ENCODE assay signal across 9 cellular contexts in genomic region chr3:141000027-141000663, GRCh38. TPM values are rescaled to one million over a fixed set of nuclear protein-coding genes. Genes with fewer than 3 reads are reported as not detected.
DNase-seq lines count a peak whose midpoint lies in the region; ATAC-seq and TF ChIP-seq lines count a peak whose summit lies in the region.
"Had no signal": no experiment of that assay in that cellular context is flagged by ENCODE, and none has a peak within 500 bp of the region (broad histone marks: within the 10 kb centered on the region; RNA-seq: fewer than 3 reads in every experiment).

No MANE protein-coding gene starts in this region.

- no peak overlapping the region for H3K27ac ChIP-seq in brain microvascular endothelial cell

- H3K9ac ChIP-seq in Loucy (ENCODE audit: low read depth, low read length, poor library complexity, severe bottlenecking), result no peak overlapping the region

- intact Hi-C loops in Calu3 (cut with micrococcal nuclease; ENCODE audit: unreplicated experiment), result loop anchor here (1.0 to 2.0 kb wide), 3 partner anchors 105 to 279 kb away; no protein-coding TSS in a partner anchor

- no peaks in the 10 kb centered on the region for H3K9me3 ChIP-seq in Loucy (ENCODE audit: insufficient read depth, low read depth, low read length)

- no peak overlapping the region for H3K4me3 Mint-ChIP-seq in Calu3 (ENCODE audit: low read depth, unreplicated experiment)

- no peaks in the 10 kb centered on the region for H3K4me1 ChIP-seq in Loucy (ENCODE audit: insufficient read depth, low read length, poor library complexity, severe bottlenecking)

- no TSS peak for BruUV-seq in Calu3 (replicated peaks; lab: Mats Ljungman, UMichigan)

- ATAC-seq in GM21515 (IDR thresholded peaks at IDR 0.05; ENCODE audit: unreplicated experiment), result peak; percentile 74
- peak; percentile 98 for ATAC-seq in SK-N-SH treated with all-trans-retinoic acid at 6 μM for 48 hours

- CTCF ChIA-PET in Calu3 (lab: Charles Lee), result interaction anchor here (0.8 to 2.3 kb wide), 11 partner anchors 10 to 232 kb away, joined by 3 to 15 read pairs (median 3); partner anchors contain the start of gene PXYLP1

- H2AFZ ChIP-seq in Loucy (ENCODE audit: low read length), result peak overlapping the region; percentile 66

- no peaks in the 10 kb centered on the region for H3K36me3 Mint-ChIP-seq in Calu3 (ENCODE audit: insufficient read depth, unreplicated experiment)

- H3K4me1 Mint-ChIP-seq in Calu3 (ENCODE audit: low read depth, unreplicated experiment), result peaks cover 8% of the 10 kb centered on the region

- no peaks in the 10 kb centered on the region for H3K9me2 ChIP-seq in Loucy (replicated peaks; ENCODE audit: low read depth, low read length)

- no peak overlapping the region for H3K4me2 ChIP-seq in Loucy (ENCODE audit: low read depth, low read length, poor library complexity, severe bottlenecking)

- H3K27me3 ChIP-seq in Loucy (ENCODE audit: insufficient read depth, low read length, poor library complexity, severe bottlenecking) (no peaks in the 10 kb centered on the region), brain microvascular endothelial cell (replicated peaks) (no peaks in the 10 kb centered on the region)

- H3K27ac Mint-ChIP-seq in Calu3 (ENCODE audit: unreplicated experiment), result no peak overlapping the region

- TF ChIP-seq CTCF in Calu3 (IDR thresholded peaks at IDR 0.05; ENCODE audit: unreplicated experiment) (peak; percentile 67), Loucy (conservative IDR thresholded peaks at IDR 0.05; ENCODE audit: low read length) (peak; percentile 88), brain microvascular endothelial cell (IDR thresholded peaks at IDR 0.05; ENCODE audit: low read depth, low read length, missing control alignments) (peak; percentile 88)

- no peaks in the 10 kb centered on the region for H3K79me2 ChIP-seq in Loucy (ENCODE audit: insufficient read depth, low read length)

- H3F3A ChIP-seq in Loucy (ENCODE audit: low read depth), result no peaks in the 10 kb centered on the region

- no peaks in the 10 kb centered on the region for H3K9me3 Mint-ChIP-seq in Calu3 (ENCODE audit: low read depth, unreplicated experiment)

- peak; percentile 81 for DNase-seq in Calu3
- DNase-seq in brain microvascular endothelial cell, result peak; percentile 62
- peak; percentile 70 for DNase-seq in iPS-NIHi11 (ENCODE audit: low spot score)
- peak; percentile 11 for DNase-seq in stimulated activated CD4-positive, alpha-beta T cell treated with anti-CD3 and anti-CD28 coated beads, Interleukin-12 subunit alpha, Interleukin-12 subunit beta, amount 100 ng/mL, for 4 hours
- DNase-seq in T1000 (lab: John Stamatoyannopoulos, UW), result no peak

- in situ Hi-C loops in brain microvascular endothelial cell (cut with HindIII; ENCODE audit: low pct_ligation_motif_present, low sequenced_read_pairs), result no loop called here

- H3K36me3 ChIP-seq in Loucy (ENCODE audit: insufficient read depth, low read length) (no peaks in the 10 kb centered on the region), brain microvascular endothelial cell (replicated peaks) (no peaks in the 10 kb centered on the region)

- H3K4me3 ChIP-seq in Loucy (ENCODE audit: low read length, poor library complexity, severe bottlenecking), result no peak overlapping the region
- H3K4me3 ChIP-seq in brain microvascular endothelial cell (ENCODE audit: low read depth, low read length), result no peak overlapping the region

- H4K20me1 ChIP-seq in Loucy (ENCODE audit: insufficient read depth, low read length, poor library complexity, severe bottlenecking), result no peaks in the 10 kb centered on the region

- H3K27me3 Mint-ChIP-seq in Calu3 (ENCODE audit: unreplicated experiment), result peaks cover 5% of the 10 kb centered on the region

TF ChIP-seq in SK-N-SH treated with all-trans-retinoic acid at 6 μM for 48 hours, 23 proteins besides CTCF, POLR2A, EP300 and RAD21:
- TF ChIP-seq TCF4 (CRISPR knock-in tag; IDR thresholded peaks at IDR 0.05; ENCODE audit: borderline replicate concordance), result no peak
- no peak for TF ChIP-seq CSDC2 (CRISPR knock-in tag; IDR thresholded peaks at IDR 0.05)
- TF ChIP-seq TSHZ2 (CRISPR knock-in tag; IDR thresholded peaks at IDR 0.05), result no peak
- TF ChIP-seq ZNF70 (CRISPR knock-in tag; IDR thresholded peaks at IDR 0.05), result no peak
- TF ChIP-seq TOX (CRISPR knock-in tag; IDR thresholded peaks at IDR 0.05; ENCODE audit: borderline replicate concordance), result no peak
- TF ChIP-seq, protein P1, sequence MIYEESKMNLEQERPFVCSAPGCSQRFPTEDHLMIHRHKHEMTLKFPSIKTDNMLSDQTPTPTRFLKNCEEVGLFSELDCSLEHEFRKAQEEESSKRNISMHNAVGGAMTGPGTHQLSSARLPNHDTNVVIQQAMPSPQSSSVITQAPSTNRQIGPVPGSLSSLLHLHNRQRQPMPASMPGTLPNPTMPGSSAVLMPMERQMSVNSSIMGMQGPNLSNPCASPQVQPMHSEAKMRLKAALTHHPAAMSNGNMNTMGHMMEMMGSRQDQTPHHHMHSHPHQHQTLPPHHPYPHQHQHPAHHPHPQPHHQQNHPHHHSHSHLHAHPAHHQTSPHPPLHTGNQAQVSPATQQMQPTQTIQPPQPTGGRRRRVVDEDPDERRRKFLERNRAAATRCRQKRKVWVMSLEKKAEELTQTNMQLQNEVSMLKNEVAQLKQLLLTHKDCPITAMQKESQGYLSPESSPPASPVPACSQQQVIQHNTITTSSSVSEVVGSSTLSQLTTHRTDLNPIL (CRISPR knock-in tag; IDR thresholded peaks at IDR 0.05; ENCODE audit: low read depth), result no peak
- no peak for TF ChIP-seq ZC3H10 (CRISPR knock-in tag; IDR thresholded peaks at IDR 0.05)
- TF ChIP-seq PPARA (CRISPR knock-in tag; IDR thresholded peaks at IDR 0.05; ENCODE audit: borderline replicate concordance), result no peak
- TF ChIP-seq OSR1 (CRISPR knock-in tag; IDR thresholded peaks at IDR 0.05), result no peak
- no peak for TF ChIP-seq PATZ1 (CRISPR knock-in tag; IDR thresholded peaks at IDR 0.05; ENCODE audit: borderline replicate concordance)
- no peak for TF ChIP-seq ZFP30 (CRISPR knock-in tag; IDR thresholded peaks at IDR 0.05)
- TF ChIP-seq ISL1 (CRISPR knock-in tag; IDR thresholded peaks at IDR 0.05), result no peak
- TF ChIP-seq, protein P2, sequence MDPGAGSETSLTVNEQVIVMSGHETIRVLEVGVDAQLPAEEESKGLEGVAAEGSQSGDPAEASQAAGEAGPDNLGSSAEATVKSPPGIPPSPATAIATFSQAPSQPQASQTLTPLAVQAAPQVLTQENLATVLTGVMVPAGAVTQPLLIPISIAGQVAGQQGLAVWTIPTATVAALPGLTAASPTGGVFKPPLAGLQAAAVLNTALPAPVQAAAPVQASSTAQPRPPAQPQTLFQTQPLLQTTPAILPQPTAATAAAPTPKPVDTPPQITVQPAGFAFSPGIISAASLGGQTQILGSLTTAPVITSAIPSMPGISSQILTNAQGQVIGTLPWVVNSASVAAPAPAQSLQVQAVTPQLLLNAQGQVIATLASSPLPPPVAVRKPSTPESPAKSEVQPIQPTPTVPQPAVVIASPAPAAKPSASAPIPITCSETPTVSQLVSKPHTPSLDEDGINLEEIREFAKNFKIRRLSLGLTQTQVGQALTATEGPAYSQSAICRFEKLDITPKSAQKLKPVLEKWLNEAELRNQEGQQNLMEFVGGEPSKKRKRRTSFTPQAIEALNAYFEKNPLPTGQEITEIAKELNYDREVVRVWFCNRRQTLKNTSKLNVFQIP (CRISPR knock-in tag; IDR thresholded peaks at IDR 0.05; ENCODE audit: borderline replicate concordance, low read depth), result no peak

RNA-seq across cellular contexts. Expression of gene SPSB4, which starts 51.0 kb away (rescaled TPM):
- not detected in 2 replicates for total RNA-seq in Calu3 (2022)
- total RNA-seq: T-helper 2 cell treated with Interferon-gamma antibody and Interleukin-4, amounts not matched to agents 100 ng/mL and 5 ng/mL, for 36 hours had no signal

RNA-seq across cellular contexts. Expression of gene SLC25A36, which starts 58.5 kb away (rescaled TPM):
- total RNA-seq in Calu3 (2022), result 107 and 114 TPM in 2 replicates
